14 cellular contexts compared by ENCODE assay signal in genomic region chr20:23365390-23366165, GRCh38. TPM values are rescaled to one million over a fixed set of nuclear protein-coding genes. Genes with fewer than 3 reads are reported as not detected.
DNase-seq lines count a peak whose midpoint lies in the region; ATAC-seq, FAIRE-seq and TF ChIP-seq lines count a peak whose summit lies in the region.
"Had no signal": no experiment of that assay in that cellular context is flagged by ENCODE, and none has a peak within 500 bp of the region (broad histone marks: within the 10 kb centered on the region; RNA-seq: fewer than 3 reads in every experiment).

No MANE protein-coding gene starts in this region.

- H3K9me3 ChIP-seq in HepG2 (ENCODE audit: low read length) (no peaks in the 10 kb centered on the region), right lobe of liver (no peaks in the 10 kb centered on the region), kidney (ENCODE audit: control insufficient read depth in 1 of 2, low read length in 2 of 2) (no peaks in the 10 kb centered on the region), testis (no peaks in the 10 kb centered on the region)
- H3K9me3 ChIP-seq: prostate gland, tibial artery had no signal

- H4K20me1 ChIP-seq in HepG2 (ENCODE audit: insufficient read depth, low read length) = peaks cover 14% of the 10 kb centered on the region; the same call in 1 of the 2 replicates

- H3K4me3 Mint-ChIP-seq in activated CD8-positive, alpha-beta T cell treated with anti-CD3 and anti-CD28 coated beads for 36 hours = peak overlapping the region; percentile 37

- H3K9ac ChIP-seq in HepG2 (ENCODE audit: insufficient read depth, low read depth, low read length) = peak overlapping the region; percentile 7; the same call in 1 of the 2 replicates
- peak overlapping the region in 1 of 2 donors; percentile 19 for H3K9ac ChIP-seq in kidney (ENCODE audit: low read length in 2 of 2)

- peaks cover 60% of the 10 kb centered on the region for H3K79me2 ChIP-seq in HepG2 (ENCODE audit: insufficient read depth, low read length)

- H3K4me3 ChIP-seq in HepG2 (replicated peaks in 1 of 3; ENCODE audit: insufficient read depth in 1 of 3, low read depth in 2 of 3, low read length in 3 of 3) (no peak overlapping the region), right lobe of liver (no peak overlapping the region), kidney (ENCODE audit: low read length in 2 of 2) (peak overlapping the region in 1 of 2 donors; percentile 14), testis (peak overlapping the region; percentile 10 to 22)
- H3K4me3 ChIP-seq: cardiac muscle cell, prostate gland, tibial artery had no signal

- H3K4me1 ChIP-seq in HepG2 (ENCODE audit: insufficient read depth, low read length) (peaks cover 56% of the 10 kb centered on the region), right lobe of liver (peaks cover 0 to 43% (median 9%) of the 10 kb centered on the region in 4 donors), kidney (ENCODE audit: control insufficient read depth in 1 of 2, insufficient read depth in 1 of 2, low read depth in 1 of 2, low read length in 2 of 2) (peaks cover 27 to 38% of the 10 kb centered on the region in 2 donors), testis (peaks cover 42% of the 10 kb centered on the region)

- FAIRE-seq in HepG2 (lab: Jason Lieb, UNC) (no peak), kidney (lab: Jason Lieb, UNC) (no peak)

- TF ChIP-seq POLR2A in HepG2 (IDR thresholded peaks at IDR 0.05; ENCODE audit: insufficient read depth in 1 of 2, low read depth in 2 of 2, low read length in 2 of 2) (no peak; a peak in 1 of 4 replicates), right lobe of liver (IDR thresholded peaks at IDR 0.05) (no peak), testis (IDR thresholded peaks at IDR 0.05) (no peak)

- peak overlapping the region; percentile 86 for H3K27ac Mint-ChIP-seq in activated CD8-positive, alpha-beta T cell treated with anti-CD3 and anti-CD28 coated beads for 36 hours

- CTCF ChIA-PET in HepG2 (lab: Yijun Ruan, JAX; ENCODE audit: low intra/inter-chr PET ratio, low total read pairs) = no interaction called here
- CTCF ChIA-PET in activated CD8-positive, alpha-beta T cell treated with anti-CD3 and anti-CD28 coated beads for 36 hours (lab: Charles Lee) = interaction anchor here (1.0 kb wide), 1 partner anchor 56 kb away, joined by 3 read pairs; the partner anchor contains the start of gene NAPB

- DNase-seq in HepG2 (ENCODE audit: low spot score) (no peak), right lobe of liver (no peak), kidney (peak; percentile 75), testis (peak; percentile 16), NCI-H187 (lab: John Stamatoyannopoulos, UW) (no peak), NCI-H526 treated with DMSO at 0.1 percent for 48 hours (lab: John Stamatoyannopoulos, UW) (no peak)
- no peak for DNase-seq in activated CD8-positive, alpha-beta T cell treated with anti-CD3 and anti-CD28 coated beads for 36 hours
- DNase-seq: activated CD8-positive, alpha-beta memory T cell treated with anti-CD3 and anti-CD28 coated beads, Interleukin-2, amount 50 U/mL, for 4 hours; left colon; tibial artery had no signal

- H3K27me3 ChIP-seq in HepG2 (ENCODE audit: control insufficient read depth in 1 of 2, insufficient read depth in 2 of 2, low read length in 2 of 2) (no peaks in the 10 kb centered on the region; a peak in 1 of 5 replicates), right lobe of liver (no peaks in the 10 kb centered on the region), testis (no peaks in the 10 kb centered on the region)
- H3K27me3 ChIP-seq: cardiac muscle cell, tibial artery had no signal

- no peak for ATAC-seq in HepG2
- ATAC-seq in right lobe of liver = no peak
- ATAC-seq in activated CD8-positive, alpha-beta T cell treated with anti-CD3 and anti-CD28 coated beads for 36 hours = no peak
- no peak for ATAC-seq in HG03571 (IDR thresholded peaks at IDR 0.05; ENCODE audit: unreplicated experiment)
- ATAC-seq: HCT116, left colon had no signal

- H3K4me2 ChIP-seq in HepG2 (ENCODE audit: low read depth, low read length) = peak overlapping the region; percentile 26; the same call in 1 of the 2 replicates

- H3K4me1 Mint-ChIP-seq in activated CD8-positive, alpha-beta T cell treated with anti-CD3 and anti-CD28 coated beads for 36 hours (ENCODE audit: low read depth) = peaks cover 54% of the 10 kb centered on the region

- H3K27ac ChIP-seq in HepG2 (ENCODE audit: extremely low read length, insufficient read depth, low read length) (no peak overlapping the region), right lobe of liver (no peak overlapping the region), kidney (ENCODE audit: low read depth in 2 of 2, low read length in 2 of 2) (no peak overlapping the region), testis (peak overlapping the region in 1 of 2 donors; percentile 30)
- H3K27ac ChIP-seq: prostate gland, tibial artery had no signal

- H3K9me3 Mint-ChIP-seq in activated CD8-positive, alpha-beta T cell treated with anti-CD3 and anti-CD28 coated beads for 36 hours = no peaks in the 10 kb centered on the region

- H2AFZ ChIP-seq in HepG2 (ENCODE audit: low read length) = no peak overlapping the region

- in situ Hi-C loops in HepG2 (cut with HindIII; ENCODE audit: extremely low pct_ligation_motif_present, low pct_unique_long_range_greater_than_20kb) = no loop called here

- no peak for TF ChIP-seq RAD21 in HepG2 (CRISPR knock-in tag; IDR thresholded peaks at IDR 0.05)

- peaks cover 27 to 41% of the 10 kb centered on the region in 2 experiments for H3K36me3 ChIP-seq in HepG2 (replicated peaks in 1 of 2; ENCODE audit: control insufficient read depth in 1 of 2, insufficient read depth in 2 of 2, low read length in 2 of 2)
- H3K36me3 ChIP-seq in right lobe of liver = peaks cover 0 to 30% (median 12%) of the 10 kb centered on the region in 4 donors
- H3K36me3 ChIP-seq in kidney (ENCODE audit: control insufficient read depth in 1 of 2, insufficient read depth in 2 of 2, low read length in 2 of 2) = peaks cover 17 to 22% of the 10 kb centered on the region in 2 donors
- H3K36me3 ChIP-seq in testis (ENCODE audit: low read depth, missing control alignments) = no peaks in the 10 kb centered on the region
- H3K36me3 ChIP-seq: prostate gland had no signal

- intact Hi-C loops in HepG2 (cut with micrococcal nuclease; ENCODE audit: unreplicated experiment) = no loop called here
- intact Hi-C loops in right lobe of liver (cut with DNase I) = no loop called here
- intact Hi-C loops in activated CD8-positive, alpha-beta T cell treated with anti-CD3 and anti-CD28 coated beads for 36 hours (cut with micrococcal nuclease) = loop anchor here (5.0 to 10.0 kb wide), 2 partner anchors 42 to 239 kb away; partner anchors contain the start of gene CST9
- intact Hi-C loops in kidney (cut with DNase I) = no loop called here
- intact Hi-C loops in testis (cut with DNase I; ENCODE audit: low total_unique reads) = no loop called here

- H3K36me3 Mint-ChIP-seq in activated CD8-positive, alpha-beta T cell treated with anti-CD3 and anti-CD28 coated beads for 36 hours (ENCODE audit: low read depth) = peaks cover 44% of the 10 kb centered on the region

- BruUV-seq in HepG2 (replicated peaks; lab: Mats Ljungman, UMichigan) = no TSS peak

- TF ChIP-seq EP300 in HepG2 (IDR thresholded peaks at IDR 0.05; ENCODE audit: low read depth in 2 of 2, low read length in 2 of 2) (no peak), HepG2 (CRISPR knock-in tag; IDR thresholded peaks at IDR 0.05; ENCODE audit: borderline replicate concordance) (no peak)

- 98% methylated on average over 65 of the region's 65 CpGs for WGBS in HepG2 (ENCODE audit: low lambda C conversion rate)
- 95% methylated on average over 31 of the region's 65 CpGs for WGBS in right lobe of liver (ENCODE audit: insufficient coverage, low coverage, low lambda C conversion rate, missing lambda C conversion rate)
- 62 to 82% methylated on average over 53 to 64 of the region's 65 CpGs for WGBS in testis, 2 donors

- TF ChIP-seq CTCF in HepG2 (CRISPR knock-in tag; IDR thresholded peaks at IDR 0.05) (no peak), right lobe of liver (IDR thresholded peaks at IDR 0.05) (no peak), kidney (IDR thresholded peaks at IDR 0.05; ENCODE audit: borderline replicate concordance, extremely low read depth, insufficient read depth) (no peak), testis (IDR thresholded peaks at IDR 0.05) (no peak)
- no peak for TF ChIP-seq CTCF in activated CD8-positive, alpha-beta T cell treated with anti-CD3 and anti-CD28 coated beads for 36 hours (IDR thresholded peaks at IDR 0.05)

- POLR2A ChIA-PET in HepG2 (lab: Yijun Ruan, JAX) = no interaction called here
- POLR2A ChIA-PET in activated CD8-positive, alpha-beta T cell treated with anti-CD3 and anti-CD28 coated beads for 36 hours (lab: Charles Lee) = interaction anchor here (1.2 kb wide), 1 partner anchor 54 kb away, joined by 4 read pairs; no protein-coding TSS in a partner anchor

- H3K27me3 Mint-ChIP-seq in activated CD8-positive, alpha-beta T cell treated with anti-CD3 and anti-CD28 coated beads for 36 hours = no peaks in the 10 kb centered on the region

RNA-seq across cellular contexts. Expression of gene GZF1, which starts 3.6 kb away (rescaled TPM):
- total RNA-seq in HepG2 (2016; rRNA removed; fragmentation: Illumina TruSeq; extraction: Trizol) = 26.0 and 26.4 TPM in 2 replicates
- 1.9 and 2.6 TPM in 2 replicates for total RNA-seq in HepG2 (2016; cell fraction: cytosol; rRNA removed; fragmentation: Illumina TruSeq; extraction: Trizol; ENCODE audit: low read depth)
- total RNA-seq in HepG2 (2016; cell fraction: insoluble cytoplasmic fraction; rRNA removed; fragmentation: Illumina TruSeq; extraction: Trizol) = 22.9 and 24.5 TPM in 2 replicates
- 8.6 and 9.9 TPM in 2 replicates for total RNA-seq in HepG2 (2016; cell fraction: membrane; rRNA removed; fragmentation: Illumina TruSeq; extraction: Trizol)
- total RNA-seq in HepG2 (2016; cell fraction: nucleus; rRNA removed; fragmentation: Illumina TruSeq; extraction: Trizol) = 19.0 and 22.5 TPM in 2 replicates
- 16.9 and 21.9 TPM in 2 replicates for polyA plus RNA-seq in HepG2 (2011; rRNA removed)
- polyA plus RNA-seq in HepG2 (2011; cell fraction: cytosol; rRNA removed) = 9.4 and 15.6 TPM in 2 replicates
- 66.6 and 67.6 TPM in 2 replicates for polyA plus RNA-seq in HepG2 (2011; cell fraction: nucleus; rRNA removed)
- polyA plus RNA-seq in HepG2 (2012) = 9.0 and 9.7 TPM in 2 replicates
- 0.93 and 1.7 TPM in 2 replicates for polyA plus RNA-seq in HepG2 (2016; cell fraction: cytosol; fragmentation: Illumina TruSeq; extraction: Trizol; ENCODE audit: low read depth)
- 14.6 and 15.6 TPM in 2 replicates for polyA plus RNA-seq in HepG2 (2016; cell fraction: insoluble cytoplasmic fraction; fragmentation: Illumina TruSeq; extraction: Trizol; ENCODE audit: low read depth)
- 3.4 and 4.4 TPM in 2 replicates for polyA plus RNA-seq in HepG2 (2016; cell fraction: membrane; fragmentation: Illumina TruSeq; extraction: Trizol; ENCODE audit: low read depth)
- polyA plus RNA-seq in HepG2 (2016; cell fraction: nucleus; fragmentation: Illumina TruSeq; extraction: Trizol; ENCODE audit: insufficient read depth, low read depth) = 27.5 and 33.7 TPM in 2 replicates
- polyA minus RNA-seq in HepG2 (2011; rRNA and poly(A)+ RNA removed; ENCODE audit: low replicate concordance) = 48.6 and 69.0 TPM in 2 replicates
- 17.5 and 22.3 TPM in 2 replicates for polyA minus RNA-seq in HepG2 (2011; cell fraction: cytosol; rRNA and poly(A)+ RNA removed)
- 37.7 and 38.0 TPM in 2 replicates for polyA minus RNA-seq in HepG2 (2011; cell fraction: nucleus; rRNA and poly(A)+ RNA removed)
- total RNA-seq in right lobe of liver = 1 to 10 TPM; 3.5 to 9.6 (median 6.1) TPM
- total RNA-seq in activated CD8-positive, alpha-beta T cell treated with anti-CD3 and anti-CD28 coated beads for 36 hours = 10 to 100 TPM; 11.8 to 13.7 TPM
- total RNA-seq in kidney = 14.1 TPM
- polyA plus RNA-seq in kidney (ENCODE audit: insufficient read depth, low read depth, low replicate concordance) = 7.7 TPM
- total RNA-seq in testis = 10 to 100 TPM; 46.1 to 47.4 TPM
- polyA plus RNA-seq in testis (ENCODE audit: insufficient read depth, low read depth, low replicate concordance) = 32.4 TPM

RNA-seq across cellular contexts. Expression of gene NXT1, which starts 15.0 kb away (rescaled TPM):
- 65.9 and 69.7 TPM in 2 replicates for total RNA-seq in HepG2 (2016; rRNA removed; fragmentation: Illumina TruSeq; extraction: Trizol)
- total RNA-seq in HepG2 (2016; cell fraction: cytosol; rRNA removed; fragmentation: Illumina TruSeq; extraction: Trizol; ENCODE audit: low read depth) = 33.9 and 44.3 TPM in 2 replicates
- 66.3 and 67.2 TPM in 2 replicates for total RNA-seq in HepG2 (2016; cell fraction: insoluble cytoplasmic fraction; rRNA removed; fragmentation: Illumina TruSeq; extraction: Trizol)
- total RNA-seq in HepG2 (2016; cell fraction: membrane; rRNA removed; fragmentation: Illumina TruSeq; extraction: Trizol) = 44.7 and 63.8 TPM in 2 replicates
- 24.4 and 28.0 TPM in 2 replicates for total RNA-seq in HepG2 (2016; cell fraction: nucleus; rRNA removed; fragmentation: Illumina TruSeq; extraction: Trizol)
- polyA plus RNA-seq in HepG2 (2011; rRNA removed) = 35.6 and 40.8 TPM in 2 replicates
- polyA plus RNA-seq in HepG2 (2011; cell fraction: cytosol; rRNA removed) = 43.8 and 47.5 TPM in 2 replicates
- 14.7 and 15.8 TPM in 2 replicates for polyA plus RNA-seq in HepG2 (2011; cell fraction: nucleus; rRNA removed)
- polyA plus RNA-seq in HepG2 (2012) = 26.7 and 32.9 TPM in 2 replicates
- polyA plus RNA-seq in HepG2 (2016; cell fraction: cytosol; fragmentation: Illumina TruSeq; extraction: Trizol; ENCODE audit: low read depth) = 18.8 and 30.9 TPM in 2 replicates
- polyA plus RNA-seq in HepG2 (2016; cell fraction: insoluble cytoplasmic fraction; fragmentation: Illumina TruSeq; extraction: Trizol; ENCODE audit: low read depth) = 62.5 and 64.4 TPM in 2 replicates
- polyA plus RNA-seq in HepG2 (2016; cell fraction: membrane; fragmentation: Illumina TruSeq; extraction: Trizol; ENCODE audit: low read depth) = 26.0 and 39.0 TPM in 2 replicates
- 41.7 and 47.7 TPM in 2 replicates for polyA plus RNA-seq in HepG2 (2016; cell fraction: nucleus; fragmentation: Illumina TruSeq; extraction: Trizol; ENCODE audit: insufficient read depth, low read depth)
- 25.3 and 27.2 TPM in 2 replicates for polyA minus RNA-seq in HepG2 (2011; rRNA and poly(A)+ RNA removed; ENCODE audit: low replicate concordance)
- 11.5 and 13.4 TPM in 2 replicates for polyA minus RNA-seq in HepG2 (2011; cell fraction: cytosol; rRNA and poly(A)+ RNA removed)
- 8.2 and 10.1 TPM in 2 replicates for polyA minus RNA-seq in HepG2 (2011; cell fraction: nucleus; rRNA and poly(A)+ RNA removed)
- 10 to 100 TPM in 2 of 6 experiments, 1 to 10 TPM in 4; 3.8 to 11.2 (median 6.1) TPM for total RNA-seq in right lobe of liver
- total RNA-seq in activated CD8-positive, alpha-beta T cell treated with anti-CD3 and anti-CD28 coated beads for 36 hours = 10 to 100 TPM; 35.8 to 37.8 TPM
- total RNA-seq in kidney = 17.6 TPM
- polyA plus RNA-seq in kidney (ENCODE audit: insufficient read depth, low read depth, low replicate concordance) = 21.4 TPM
- 10 to 100 TPM; 40.3 to 48.0 TPM for total RNA-seq in testis
- polyA plus RNA-seq in testis (ENCODE audit: insufficient read depth, low read depth, low replicate concordance) = 26.3 TPM

RNA-seq across cellular contexts. Expression of gene NAPB, which starts 55.7 kb away (rescaled TPM):
- 9.5 and 15.2 TPM in 2 replicates for total RNA-seq in HepG2 (2016; rRNA removed; fragmentation: Illumina TruSeq; extraction: Trizol)
- 5.7 and 8.3 TPM in 2 replicates for total RNA-seq in HepG2 (2016; cell fraction: cytosol; rRNA removed; fragmentation: Illumina TruSeq; extraction: Trizol; ENCODE audit: low read depth)
- total RNA-seq in HepG2 (2016; cell fraction: insoluble cytoplasmic fraction; rRNA removed; fragmentation: Illumina TruSeq; extraction: Trizol) = 9.4 and 13.7 TPM in 2 replicates
- 5.0 and 5.2 TPM in 2 replicates for total RNA-seq in HepG2 (2016; cell fraction: membrane; rRNA removed; fragmentation: Illumina TruSeq; extraction: Trizol)
- 31.9 and 36.9 TPM in 2 replicates for total RNA-seq in HepG2 (2016; cell fraction: nucleus; rRNA removed; fragmentation: Illumina TruSeq; extraction: Trizol)
- 16.1 and 16.3 TPM in 2 replicates for polyA plus RNA-seq in HepG2 (2011; rRNA removed)
- polyA plus RNA-seq in HepG2 (2011; cell fraction: cytosol; rRNA removed) = 3.3 and 5.9 TPM in 2 replicates
- 32.8 and 44.6 TPM in 2 replicates for polyA plus RNA-seq in HepG2 (2011; cell fraction: nucleus; rRNA removed)
- polyA plus RNA-seq in HepG2 (2012) = 17.1 and 18.6 TPM in 2 replicates
- 0.59 and 0.69 TPM in 2 replicates for polyA plus RNA-seq in HepG2 (2016; cell fraction: cytosol; fragmentation: Illumina TruSeq; extraction: Trizol; ENCODE audit: low read depth)
- polyA plus RNA-seq in HepG2 (2016; cell fraction: insoluble cytoplasmic fraction; fragmentation: Illumina TruSeq; extraction: Trizol; ENCODE audit: low read depth) = 9.7 and 10.6 TPM in 2 replicates
- polyA plus RNA-seq in HepG2 (2016; cell fraction: membrane; fragmentation: Illumina TruSeq; extraction: Trizol; ENCODE audit: low read depth) = 2.0 and 2.7 TPM in 2 replicates
- 41.0 and 41.3 TPM in 2 replicates for polyA plus RNA-seq in HepG2 (2016; cell fraction: nucleus; fragmentation: Illumina TruSeq; extraction: Trizol; ENCODE audit: insufficient read depth, low read depth)
- 6.7 and 8.6 TPM in 2 replicates for polyA minus RNA-seq in HepG2 (2011; rRNA and poly(A)+ RNA removed; ENCODE audit: low replicate concordance)
- polyA minus RNA-seq in HepG2 (2011; cell fraction: cytosol; rRNA and poly(A)+ RNA removed) = 2.5 and 5.2 TPM in 2 replicates
- 82.9 and 91.0 TPM in 2 replicates for polyA minus RNA-seq in HepG2 (2011; cell fraction: nucleus; rRNA and poly(A)+ RNA removed)
- total RNA-seq in right lobe of liver = 1 to 10 TPM; 3.2 to 5.8 (median 4.9) TPM
- 10 to 100 TPM; 14.3 to 16.8 TPM for total RNA-seq in activated CD8-positive, alpha-beta T cell treated with anti-CD3 and anti-CD28 coated beads for 36 hours
- 9.6 TPM for total RNA-seq in kidney
- 5.3 TPM for polyA plus RNA-seq in kidney (ENCODE audit: insufficient read depth, low read depth, low replicate concordance)
- 10 to 100 TPM; 37.8 to 40.4 TPM for total RNA-seq in testis
- polyA plus RNA-seq in testis (ENCODE audit: insufficient read depth, low read depth, low replicate concordance) = 14.7 TPM

Comparison
In these comparisons a context has a peak if more than half of its experiments do, and no peak if none do; other contexts are left out.
1. DNase-seq: peak in kidney (single experiment) and testis (single experiment); none in HepG2 (single experiment), right lobe of liver (0 of 3), activated CD8-positive, alpha-beta T cell treated with anti-CD3 and anti-CD28 coated beads for 36 hours (single experiment), NCI-H187 (0 of 2) and NCI-H526 treated with DMSO at 0.1 percent for 48 hours (single experiment).
2. H3K4me3 ChIP-seq: peak in testis (2 of 2); none in HepG2 (0 of 3) and right lobe of liver (0 of 3).